Comparison of ENCODE assay signal across 15 cellular contexts in the genomic region with DNA sequence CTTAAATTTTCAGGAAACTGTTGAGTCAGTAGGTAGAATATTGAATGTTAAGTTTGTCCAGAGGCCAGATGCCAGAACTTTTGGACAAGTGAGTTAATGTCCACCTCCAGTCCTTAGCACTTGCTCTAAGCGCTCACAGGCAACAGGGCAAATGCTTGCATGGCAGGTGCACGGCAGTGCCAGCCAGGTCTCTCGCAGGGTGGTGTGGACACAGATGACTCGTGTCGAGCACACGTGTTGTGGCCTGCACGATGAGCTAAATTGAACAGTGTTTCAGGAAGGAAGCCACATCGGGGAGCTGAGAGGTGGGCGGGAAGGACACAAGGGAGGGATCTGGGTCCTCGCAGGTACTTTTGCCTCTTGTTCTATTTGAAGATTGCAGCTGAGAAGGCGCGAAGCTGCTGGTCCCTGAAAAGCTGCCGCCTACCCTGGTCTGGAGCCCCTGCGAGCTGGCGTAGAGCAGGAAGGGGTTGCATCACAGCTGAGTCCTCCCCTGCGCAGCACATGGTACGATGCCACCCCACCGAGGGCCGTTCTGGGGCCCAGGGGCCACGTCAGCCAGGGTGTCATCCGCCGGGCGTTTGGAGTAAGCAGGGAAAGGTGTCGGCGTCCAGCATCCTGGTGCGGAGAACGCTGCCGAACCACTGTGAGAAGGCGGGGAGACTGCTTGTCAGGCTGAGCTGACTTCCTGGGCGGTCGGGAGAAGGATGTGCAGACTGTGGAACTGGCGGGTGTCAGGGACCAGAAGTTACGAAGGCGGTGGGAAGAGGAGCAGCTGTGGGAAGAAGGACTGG. TPM values are rescaled to one million over a fixed set of nuclear protein-coding genes. Genes with fewer than 3 reads are reported as not detected.
DNase-seq lines count a peak whose midpoint lies in the region; ATAC-seq and TF ChIP-seq lines count a peak whose summit lies in the region.
"Had no signal": no experiment of that assay in that cellular context is flagged by ENCODE, and none has a peak within 500 bp of the region (broad histone marks: within the 10 kb centered on the region; RNA-seq: fewer than 3 reads in every experiment).

No MANE protein-coding gene starts in this region.

- peaks cover 40% of the 10 kb centered on the region for H3K79me1 ChIP-seq in mesenchymal stem cell (replicated peaks; ENCODE audit: low read length, poor library complexity, severe bottlenecking)

- no peak overlapping the region for H2BK120ac ChIP-seq in mesenchymal stem cell (ENCODE audit: low read depth, low read length)

- H2BK5ac ChIP-seq in mesenchymal stem cell (ENCODE audit: low read depth, low read length, poor library complexity, severe bottlenecking), result no peak overlapping the region

- peak; percentile 65 for DNase-seq in Ammon's horn (ENCODE audit: low spot score)
- DNase-seq in GF-D8 (lab: John Stamatoyannopoulos, UW), result peak; percentile 83
- DNase-seq in WTC11 (ENCODE audit: low spot score), result no peak
- DNase-seq in mesenchymal stem cell, result no peak
- no peak for DNase-seq in NCI-H345 treated with DMSO at 0.1 percent for 48 hours (lab: John Stamatoyannopoulos, UW; ENCODE audit: unreplicated experiment)
- no peak for DNase-seq in NCI-H526 treated with DMSO at 0.1 percent for 48 hours (lab: John Stamatoyannopoulos, UW)
- no peak for DNase-seq in sciatic nerve (ENCODE audit: low spot score)
- DNase-seq: activated effector memory CD4-positive, alpha-beta T cell treated with anti-CD3 and anti-CD28 coated beads, Interleukin-2, amount 50 U/mL, for 16 hours; DND-41; kidney glomerular epithelial cell; NCI-H1930 had no signal

- POLR2A ChIA-PET in WTC11 (lab: Charles Lee), result no interaction called here

- peak overlapping the region; percentile 41 for H4K91ac ChIP-seq in mesenchymal stem cell (ENCODE audit: low read length)

- no peak overlapping the region for H3K14ac ChIP-seq in mesenchymal stem cell (ENCODE audit: low read length in 2 of 2)

- no peak overlapping the region for H2BK15ac ChIP-seq in mesenchymal stem cell (ENCODE audit: low read depth, poor library complexity, severe bottlenecking)

- no peak overlapping the region for H3K9ac ChIP-seq in mesenchymal stem cell (ENCODE audit: low read length)

- H2AFZ ChIP-seq in mesenchymal stem cell (ENCODE audit: low read depth, low read length), result no peak overlapping the region

- H3K27ac ChIP-seq in mesenchymal stem cell (ENCODE audit: low read length, poor library complexity, severe bottlenecking), result no peak overlapping the region
- H3K27ac ChIP-seq: ascending aorta had no signal

- H3K4me2 ChIP-seq in mesenchymal stem cell (ENCODE audit: low read length, poor library complexity, severe bottlenecking), result no peak overlapping the region

- H3K4me3 ChIP-seq in mesenchymal stem cell (ENCODE audit: insufficient read depth in 1 of 2, low read depth in 1 of 2, low read length in 2 of 2), result no peak overlapping the region
- H3K4me3 ChIP-seq: ascending aorta had no signal

- H3K36me3 ChIP-seq in mesenchymal stem cell (ENCODE audit: control insufficient read depth in 1 of 2, insufficient read depth in 2 of 2, low read depth in 1 of 2, low read length in 2 of 2), result peaks cover 11 to 40% of the 10 kb centered on the region in 2 experiments

- H3K9me3 ChIP-seq in mesenchymal stem cell (ENCODE audit: control insufficient read depth, low read length), result no peaks in the 10 kb centered on the region
- H3K9me3 ChIP-seq: ascending aorta had no signal

- TF ChIP-seq CTCF in WTC11 (IDR thresholded peaks at IDR 0.05), result no peak

- ATAC-seq in WTC11, result no peak
- no peak for ATAC-seq in sciatic nerve
- ATAC-seq in GM18868 (IDR thresholded peaks at IDR 0.05; ENCODE audit: unreplicated experiment), result no peak

- H2BK12ac ChIP-seq in mesenchymal stem cell (ENCODE audit: low read length in 2 of 2), result no peak overlapping the region

- CTCF ChIA-PET in WTC11 (lab: Charles Lee), result interaction anchor here (0.5 to 1.3 kb wide), 3 partner anchors 15 to 64 kb away, joined by 3 to 5 read pairs (median 4); no protein-coding TSS in a partner anchor

- peaks cover 28% of the 10 kb centered on the region for H3K4me1 ChIP-seq in mesenchymal stem cell (ENCODE audit: control insufficient read depth, insufficient read depth, low read depth, low read length)

- H3K4ac ChIP-seq in mesenchymal stem cell (ENCODE audit: low read depth in 1 of 2, low read length in 2 of 2), result no peak overlapping the region

- H3K27me3 ChIP-seq in mesenchymal stem cell (ENCODE audit: control insufficient read depth in 1 of 2, insufficient read depth in 1 of 2, low read length in 2 of 2), result no peaks in the 10 kb centered on the region
- H3K27me3 ChIP-seq: ascending aorta had no signal

- no peak overlapping the region for H2AK5ac ChIP-seq in mesenchymal stem cell (ENCODE audit: low read length, severe bottlenecking)

- no peak overlapping the region for H4K8ac ChIP-seq in mesenchymal stem cell (ENCODE audit: low read length)

- intact Hi-C loops in sciatic nerve (cut with DNase I), result no loop called here

- WGBS in mesenchymal stem cell, result 96% methylated on average over 34 of the region's 34 CpGs

- no peaks in the 10 kb centered on the region for H3K9me3 Mint-ChIP-seq in WTC11

- peaks cover 6% of the 10 kb centered on the region; the same call in 1 of the 2 replicates for H3K27me3 Mint-ChIP-seq in WTC11 (ENCODE audit: low read depth)

- H3K18ac ChIP-seq in mesenchymal stem cell (ENCODE audit: low read depth in 1 of 2, low read length in 2 of 2), result no peak overlapping the region

- peaks cover 1% of the 10 kb centered on the region for H3K4me1 Mint-ChIP-seq in WTC11

- peak overlapping the region; percentile 84; the same call in 1 of the 2 replicates for H3K27ac Mint-ChIP-seq in WTC11

- H3K23ac ChIP-seq in mesenchymal stem cell (ENCODE audit: low read length in 2 of 2), result no peak overlapping the region

- no peak overlapping the region for H3K4me3 Mint-ChIP-seq in WTC11

- peaks cover 12% of the 10 kb centered on the region for H3K36me3 Mint-ChIP-seq in WTC11

TF ChIP-seq in WTC11, 78 proteins besides CTCF, POLR2A, EP300 and RAD21:
- TF ChIP-seq ZNF232 (CRISPR knock-in tag; IDR thresholded peaks at IDR 0.05), result no peak
- no peak for TF ChIP-seq SMAD4 (CRISPR knock-in tag; IDR thresholded peaks at IDR 0.05)
- TF ChIP-seq, protein P1, sequence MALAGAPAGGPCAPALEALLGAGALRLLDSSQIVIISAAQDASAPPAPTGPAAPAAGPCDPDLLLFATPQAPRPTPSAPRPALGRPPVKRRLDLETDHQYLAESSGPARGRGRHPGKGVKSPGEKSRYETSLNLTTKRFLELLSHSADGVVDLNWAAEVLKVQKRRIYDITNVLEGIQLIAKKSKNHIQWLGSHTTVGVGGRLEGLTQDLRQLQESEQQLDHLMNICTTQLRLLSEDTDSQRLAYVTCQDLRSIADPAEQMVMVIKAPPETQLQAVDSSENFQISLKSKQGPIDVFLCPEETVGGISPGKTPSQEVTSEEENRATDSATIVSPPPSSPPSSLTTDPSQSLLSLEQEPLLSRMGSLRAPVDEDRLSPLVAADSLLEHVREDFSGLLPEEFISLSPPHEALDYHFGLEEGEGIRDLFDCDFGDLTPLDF (CRISPR knock-in tag; IDR thresholded peaks at IDR 0.05), result no peak
- TF ChIP-seq ATF6 (CRISPR knock-in tag; IDR thresholded peaks at IDR 0.05), result no peak
- TF ChIP-seq, protein P2, sequence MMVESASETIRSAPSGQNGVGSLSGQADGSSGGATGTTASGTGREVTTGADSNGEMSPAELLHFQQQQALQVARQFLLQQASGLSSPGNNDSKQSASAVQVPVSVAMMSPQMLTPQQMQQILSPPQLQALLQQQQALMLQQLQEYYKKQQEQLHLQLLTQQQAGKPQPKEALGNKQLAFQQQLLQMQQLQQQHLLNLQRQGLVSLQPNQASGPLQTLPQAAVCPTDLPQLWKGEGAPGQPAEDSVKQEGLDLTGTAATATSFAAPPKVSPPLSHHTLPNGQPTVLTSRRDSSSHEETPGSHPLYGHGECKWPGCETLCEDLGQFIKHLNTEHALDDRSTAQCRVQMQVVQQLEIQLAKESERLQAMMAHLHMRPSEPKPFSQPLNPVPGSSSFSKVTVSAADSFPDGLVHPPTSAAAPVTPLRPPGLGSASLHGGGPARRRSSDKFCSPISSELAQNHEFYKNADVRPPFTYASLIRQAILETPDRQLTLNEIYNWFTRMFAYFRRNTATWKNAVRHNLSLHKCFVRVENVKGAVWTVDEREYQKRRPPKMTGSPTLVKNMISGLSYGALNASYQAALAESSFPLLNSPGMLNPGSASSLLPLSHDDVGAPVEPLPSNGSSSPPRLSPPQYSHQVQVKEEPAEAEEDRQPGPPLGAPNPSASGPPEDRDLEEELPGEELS (CRISPR knock-in tag; IDR thresholded peaks at IDR 0.05), result no peak
- TF ChIP-seq ESRRA (CRISPR knock-in tag; IDR thresholded peaks at IDR 0.05; ENCODE audit: borderline replicate concordance), result no peak
TF ChIP-seq in WTC11: peak in this region for 0.

RNA-seq across cellular contexts. Expression of gene RAB40C, which starts 6.3 kb away (rescaled TPM):
- total RNA-seq in WTC11 (2021) (22.5 to 28.0 TPM (median 26.2 TPM) in 3 replicates), sciatic nerve (22.5 TPM)
- polyA plus RNA-seq in mesenchymal stem cell (2013, experiment 1 of 2), result 11.2 TPM
- 12.0 TPM for polyA plus RNA-seq in mesenchymal stem cell (2013, experiment 2 of 2)

RNA-seq across cellular contexts. Expression of gene PIGQ, which starts 26.4 kb away (rescaled TPM):
- total RNA-seq in WTC11 (2021) (57.7 to 63.7 TPM (median 60.8 TPM) in 3 replicates), sciatic nerve (46.6 TPM)
- polyA plus RNA-seq in mesenchymal stem cell (2013, experiment 1 of 2), result 18.5 TPM
- 17.1 TPM for polyA plus RNA-seq in mesenchymal stem cell (2013, experiment 2 of 2)

RNA-seq across cellular contexts. Expression of gene NHLRC4, which starts 29.3 kb away (rescaled TPM):
- total RNA-seq in WTC11 (2021), result 0.76 to 0.92 TPM (median 0.87 TPM) in 3 replicates
- 0.62 TPM for polyA plus RNA-seq in mesenchymal stem cell (2013, experiment 1 of 2)
- polyA plus RNA-seq in mesenchymal stem cell (2013, experiment 2 of 2), result 0.64 TPM
- total RNA-seq in sciatic nerve, result 1.2 TPM
- total RNA-seq: ascending aorta had no signal

RNA-seq across cellular contexts. Expression of gene WFIKKN1, which starts 34.6 kb away (rescaled TPM):
- total RNA-seq in WTC11 (2021) (12.3 to 18.6 TPM (median 17.3 TPM) in 3 replicates), sciatic nerve (1.5 TPM)
- polyA plus RNA-seq in mesenchymal stem cell (2013, experiment 1 of 2), result 0.15 TPM
- polyA plus RNA-seq in mesenchymal stem cell (2013, experiment 2 of 2), result 0.23 TPM
- total RNA-seq: ascending aorta had no signal

RNA-seq across cellular contexts. Expression of gene PRR35, which starts 35.9 kb away (rescaled TPM):
- 0.72 to 1.1 TPM (median 0.94 TPM) in 3 replicates for total RNA-seq in WTC11 (2021)
- 0.03 TPM for polyA plus RNA-seq in mesenchymal stem cell (2013, experiment 1 of 2)
- not detected for polyA plus RNA-seq in mesenchymal stem cell (2013, experiment 2 of 2)
- total RNA-seq in sciatic nerve, result not detected
- total RNA-seq: ascending aorta, HT-29, subcutaneous adipose tissue had no signal

Comparison
In these comparisons a context has a peak if more than half of its experiments do, and no peak if none do; other contexts are left out.
1. DNase-seq: peak in Ammon's horn (single experiment) and GF-D8 (single experiment); none in WTC11 (single experiment), mesenchymal stem cell (single experiment), NCI-H345 treated with DMSO at 0.1 percent for 48 hours (single experiment), NCI-H526 treated with DMSO at 0.1 percent for 48 hours (single experiment) and sciatic nerve (single experiment).